28 cellular contexts compared by ENCODE assay signal in genomic region chr5:93730124-93730523, GRCh38.
"Had no signal": no experiment of that assay in that cellular context is flagged by ENCODE, and none has a peak within 500 bp of the region (broad histone marks: within the 10 kb centered on the region; RNA-seq: fewer than 3 reads in every experiment).

No MANE protein-coding gene starts in this region.

- H3K36me3 ChIP-seq: stomach, thoracic aorta, thyroid gland, tibial artery, tibial nerve, transverse colon, upper lobe of left lung, upper lobe of right lung, uterus, vagina had no signal

- H3K4me1 Mint-ChIP-seq: stimulated activated effector memory CD8-positive, alpha-beta T cell treated with anti-CD3 and anti-CD28 coated beads, Interleukin-12 subunit alpha, Interleukin-12 subunit beta, amount 100 ng/mL, for 72 hours; stimulated activated memory B cell treated with anti-CD40 and anti-IgM and Interleukin-4, amounts not matched to agents 10 μg/mL and 1 μg/mL and 100 μg/mL, for 72 hours; stimulated activated naive B cell treated with anti-CD40 and anti-IgM and Interleukin-4, amounts not matched to agents 10 μg/mL and 1 μg/mL and 100 μg/mL, for 72 hours; stimulated activated naive CD8-positive, alpha-beta T cell treated with anti-CD3 and anti-CD28 coated beads, Interleukin-15, amount 100 ng/mL, for 72 hours had no signal

- H3K4me3 ChIP-seq: stomach, suprapubic skin, testis, thoracic aorta, thyroid gland, tibial artery, tibial nerve, transverse colon, upper lobe of left lung, upper lobe of right lung, uterus, vagina had no signal

- H3K27ac Mint-ChIP-seq: stimulated activated effector memory CD8-positive, alpha-beta T cell treated with anti-CD3 and anti-CD28 coated beads, Interleukin-12 subunit alpha, Interleukin-12 subunit beta, amount 100 ng/mL, for 72 hours; stimulated activated memory B cell treated with anti-CD40 and anti-IgM and Interleukin-4, amounts not matched to agents 10 μg/mL and 1 μg/mL and 100 μg/mL, for 72 hours; stimulated activated naive B cell treated with anti-CD40 and anti-IgM and Interleukin-4, amounts not matched to agents 10 μg/mL and 1 μg/mL and 100 μg/mL, for 72 hours; stimulated activated naive CD8-positive, alpha-beta T cell treated with anti-CD3 and anti-CD28 coated beads, Interleukin-15, amount 100 ng/mL, for 72 hours; stimulated activated naive CD8-positive, alpha-beta T cell treated with anti-CD3 and anti-CD28 coated beads, Interleukin-15, Interleukin-2, amounts not matched to agents 100 ng/mL and 50 ng/mL, for 24 hours; type B pancreatic cell had no signal

- DNase-seq: stimulated activated CD4-positive, alpha-beta T cell treated with anti-CD3 and anti-CD28 coated beads, Interleukin-2, amount 100 ng/mL, for 48 hours; stimulated activated CD4-positive, alpha-beta T cell treated with anti-CD3 and anti-CD28 coated beads, Interleukin-4, amount 100 ng/mL, for 1 hour; stimulated activated CD4-positive, alpha-beta T cell treated with anti-CD3 and anti-CD28 coated beads, Interleukin-4, amount 100 ng/mL, for 24 hours; stimulated activated CD4-positive, alpha-beta T cell treated with anti-CD3 and anti-CD28 coated beads, Interleukin-4, amount 100 ng/mL, for 4 hours; stimulated activated CD8-positive, alpha-beta memory T cell treated with anti-CD3 and anti-CD28 coated beads, Interleukin-4, amount 100 ng/mL, for 48 hours; stimulated activated naive B cell treated with anti-CD40 and anti-IgM and Interleukin-4, amounts not matched to agents 10 μg/mL and 1 μg/mL and 100 μg/mL, for 72 hours; stimulated activated naive CD4-positive, alpha-beta T cell; stimulated activated naive CD4-positive, alpha-beta T cell treated with Interleukin-2 at 50 U/mL for 16 hours; stimulated activated naive CD8-positive, alpha-beta T cell treated with anti-CD3 and anti-CD28 coated beads, Interleukin-15, amount 100 ng/mL, for 72 hours; stimulated activated naive CD8-positive, alpha-beta T cell treated with anti-CD3 and anti-CD28 coated beads, Interleukin-15, Interleukin-2, amounts not matched to agents 100 U/mL and 50 U/mL, for 24 hours; stomach; substantia nigra; testis; thyroid gland; tibial artery; transverse colon; trophoblast cell; upper lobe of left lung; upper lobe of right lung; uterus had no signal

- H3K36me3 Mint-ChIP-seq: stimulated activated effector memory CD8-positive, alpha-beta T cell treated with anti-CD3 and anti-CD28 coated beads, Interleukin-12 subunit alpha, Interleukin-12 subunit beta, amount 100 ng/mL, for 72 hours; type B pancreatic cell had no signal

- H3K4me1 ChIP-seq: stomach, suprapubic skin, testis, thyroid gland, tibial artery, tibial nerve, transverse colon, upper lobe of left lung, upper lobe of right lung, uterus, vagina had no signal

- H3K27me3 ChIP-seq: stomach, suprapubic skin, testis, thyroid gland, tibial artery, tibial nerve, transverse colon, upper lobe of left lung, upper lobe of right lung, uterus, vagina had no signal

- H3K9me3 ChIP-seq: stomach, suprapubic skin, testis, thoracic aorta, thyroid gland, tibial artery, tibial nerve, transverse colon, upper lobe of left lung, upper lobe of right lung, uterus, vagina had no signal

- H3K27me3 Mint-ChIP-seq: stimulated activated memory B cell treated with anti-CD40 and anti-IgM and Interleukin-4, amounts not matched to agents 10 μg/mL and 1 μg/mL and 100 μg/mL, for 72 hours; stimulated activated naive B cell treated with anti-CD40 and anti-IgM and Interleukin-4, amounts not matched to agents 10 μg/mL and 1 μg/mL and 100 μg/mL, for 72 hours; stimulated activated naive CD8-positive, alpha-beta T cell treated with anti-CD3 and anti-CD28 coated beads, Interleukin-15, amount 100 ng/mL, for 72 hours; stimulated activated naive CD8-positive, alpha-beta T cell treated with anti-CD3 and anti-CD28 coated beads, Interleukin-15, Interleukin-2, amounts not matched to agents 100 ng/mL and 50 ng/mL, for 24 hours; type B pancreatic cell had no signal

- H3K27ac ChIP-seq: stomach, suprapubic skin, testis, thoracic aorta, thyroid gland, tibial artery, tibial nerve, transverse colon, upper lobe of left lung, upper lobe of right lung, uterus, vagina had no signal

- H3K4me3 Mint-ChIP-seq: stimulated activated effector memory CD8-positive, alpha-beta T cell treated with anti-CD3 and anti-CD28 coated beads, Interleukin-12 subunit alpha, Interleukin-12 subunit beta, amount 100 ng/mL, for 72 hours; stimulated activated memory B cell treated with anti-CD40 and anti-IgM and Interleukin-4, amounts not matched to agents 10 μg/mL and 1 μg/mL and 100 μg/mL, for 72 hours; stimulated activated naive B cell treated with anti-CD40 and anti-IgM and Interleukin-4, amounts not matched to agents 10 μg/mL and 1 μg/mL and 100 μg/mL, for 72 hours; stimulated activated naive CD8-positive, alpha-beta T cell treated with anti-CD3 and anti-CD28 coated beads, Interleukin-15, amount 100 ng/mL, for 72 hours; stimulated activated naive CD8-positive, alpha-beta T cell treated with anti-CD3 and anti-CD28 coated beads, Interleukin-15, Interleukin-2, amounts not matched to agents 100 ng/mL and 50 ng/mL, for 24 hours; type B pancreatic cell had no signal

- H3K9me3 Mint-ChIP-seq: stimulated activated effector memory CD8-positive, alpha-beta T cell treated with anti-CD3 and anti-CD28 coated beads, Interleukin-12 subunit alpha, Interleukin-12 subunit beta, amount 100 ng/mL, for 72 hours; stimulated activated memory B cell treated with anti-CD40 and anti-IgM and Interleukin-4, amounts not matched to agents 10 μg/mL and 1 μg/mL and 100 μg/mL, for 72 hours; stimulated activated naive B cell treated with anti-CD40 and anti-IgM and Interleukin-4, amounts not matched to agents 10 μg/mL and 1 μg/mL and 100 μg/mL, for 72 hours; stimulated activated naive CD8-positive, alpha-beta T cell treated with anti-CD3 and anti-CD28 coated beads, Interleukin-15, amount 100 ng/mL, for 72 hours; stimulated activated naive CD8-positive, alpha-beta T cell treated with anti-CD3 and anti-CD28 coated beads, Interleukin-15, Interleukin-2, amounts not matched to agents 100 ng/mL and 50 ng/mL, for 24 hours; type B pancreatic cell had no signal
